In genomic region chr1:65066379-65066765, GRCh38 we compare ENCODE assay signal across 8 cellular contexts.
DNase-seq lines count a peak whose midpoint lies in the region; TF ChIP-seq lines count a peak whose summit lies in the region.

No MANE protein-coding gene starts in this region.

- H3K9ac ChIP-seq in OCI-LY1 (ENCODE audit: low read length) (peak overlapping the region; percentile 57), neural progenitor cell (peak overlapping the region; percentile 57)

- H3F3A ChIP-seq in OCI-LY1 (ENCODE audit: insufficient read depth, low read length) (no peaks in the 10 kb centered on the region; the same call in 1 of the 2 replicates), neural progenitor cell (ENCODE audit: low read depth) (peaks cover 23% of the 10 kb centered on the region)

- TF ChIP-seq CTCF in OCI-LY1 (IDR thresholded peaks at IDR 0.05; ENCODE audit: low read length) = no peak
- TF ChIP-seq CTCF in endothelial cell (IDR thresholded peaks at IDR 0.05; ENCODE audit: unreplicated experiment) = no peak
- TF ChIP-seq CTCF in neural progenitor cell (IDR thresholded peaks at IDR 0.05) = no peak

- H3K27ac ChIP-seq in OCI-LY1 (ENCODE audit: low read depth, low read length, poor library complexity, severe bottlenecking) (no peak overlapping the region), neural progenitor cell (peak overlapping the region; percentile 78)

- H3K36me3 ChIP-seq in OCI-LY1 (ENCODE audit: insufficient read depth, low read length) (no peaks in the 10 kb centered on the region), neural progenitor cell (no peaks in the 10 kb centered on the region)

- H3K9me2 ChIP-seq in OCI-LY1 (ENCODE audit: low read depth, low read length) = no peaks in the 10 kb centered on the region

- peaks cover 25% of the 10 kb centered on the region for H3K4me1 ChIP-seq in OCI-LY1 (ENCODE audit: insufficient read depth, low read length, severe bottlenecking)
- H3K4me1 ChIP-seq in neural progenitor cell = peaks cover 12% of the 10 kb centered on the region

- no peaks in the 10 kb centered on the region for H3K36me3 Mint-ChIP-seq in endothelial cell (ENCODE audit: low read depth, unreplicated experiment)
- H3K36me3 Mint-ChIP-seq in neural progenitor cell = no peaks in the 10 kb centered on the region

- H2AFZ ChIP-seq in OCI-LY1 (ENCODE audit: low read length) (no peak overlapping the region), neural progenitor cell (replicated peaks) (peak overlapping the region; percentile 86)

- H3K27me3 Mint-ChIP-seq in endothelial cell (ENCODE audit: unreplicated experiment) (peaks cover 7% of the 10 kb centered on the region), neural progenitor cell (ENCODE audit: insufficient read depth, low read depth) (peaks cover 16% of the 10 kb centered on the region)

- H4K20me1 ChIP-seq in OCI-LY1 (ENCODE audit: insufficient read depth, low read length) = no peaks in the 10 kb centered on the region
- peaks cover 43% of the 10 kb centered on the region for H4K20me1 ChIP-seq in neural progenitor cell (ENCODE audit: low read depth)

- no peaks in the 10 kb centered on the region for H3K9me3 ChIP-seq in OCI-LY1 (ENCODE audit: low read length)
- no peaks in the 10 kb centered on the region for H3K9me3 ChIP-seq in neural progenitor cell (ENCODE audit: low read depth)

- H3K79me2 ChIP-seq in OCI-LY1 (ENCODE audit: insufficient read depth, low read length) (no peaks in the 10 kb centered on the region), neural progenitor cell (ENCODE audit: low read depth) (peaks cover 46% of the 10 kb centered on the region)

- H3K9me3 Mint-ChIP-seq in endothelial cell (ENCODE audit: unreplicated experiment) = no peaks in the 10 kb centered on the region
- no peaks in the 10 kb centered on the region for H3K9me3 Mint-ChIP-seq in neural progenitor cell

- H3K4me1 Mint-ChIP-seq in endothelial cell (ENCODE audit: unreplicated experiment) (peaks cover 24% of the 10 kb centered on the region), neural progenitor cell (peaks cover 30% of the 10 kb centered on the region)

- H3K4me3 ChIP-seq in OCI-LY1 (ENCODE audit: low read depth, low read length, poor library complexity, severe bottlenecking) (peak overlapping the region; percentile 80), neural progenitor cell (peak overlapping the region; percentile 98)

- H3K4me2 ChIP-seq in OCI-LY1 (ENCODE audit: low read length) (peak overlapping the region; percentile 70), neural progenitor cell (peak overlapping the region; percentile 93)

- peak overlapping the region; percentile 70 for H3K27ac Mint-ChIP-seq in endothelial cell (ENCODE audit: unreplicated experiment)
- H3K27ac Mint-ChIP-seq in neural progenitor cell = no peak overlapping the region

- H3K27me3 ChIP-seq in OCI-LY1 (ENCODE audit: insufficient read depth, low read length) (no peaks in the 10 kb centered on the region), neural progenitor cell (peaks cover 27% of the 10 kb centered on the region)

- peak; percentile 73 for DNase-seq in NCI-H82 (lab: John Stamatoyannopoulos, UW)
- DNase-seq in NCI-H82 treated with DMSO at 0.1 percent for 48 hours (lab: John Stamatoyannopoulos, UW; ENCODE audit: unreplicated experiment) = no peak
- peak; percentile 51 for DNase-seq in endothelial cell (ENCODE audit: low spot score)
- DNase-seq in neural progenitor cell (ENCODE audit: low spot score) = no peak
- DNase-seq in NCI-H1436 treated with DMSO at 0.1 percent for 48 hours (lab: John Stamatoyannopoulos, UW) = no peak
- DNase-seq in GF-D8 (lab: John Stamatoyannopoulos, UW) = no peak
- DNase-seq in ureter (ENCODE audit: low spot score) = no peak

- peak overlapping the region; percentile 93 for H3K4me3 Mint-ChIP-seq in endothelial cell (ENCODE audit: unreplicated experiment)
- H3K4me3 Mint-ChIP-seq in neural progenitor cell = peak overlapping the region; percentile 90

Comparison
In these comparisons a context has a peak if more than half of its experiments do, and no peak if none do; other contexts are left out.
1. DNase-seq: peak in NCI-H82 (single experiment) and endothelial cell (single experiment); none in NCI-H82 treated with DMSO at 0.1 percent for 48 hours (single experiment), neural progenitor cell (single experiment), NCI-H1436 treated with DMSO at 0.1 percent for 48 hours (single experiment), GF-D8 (single experiment) and ureter (single experiment).